ENCODE assay signal across 33 cellular contexts in the genomic region with DNA sequence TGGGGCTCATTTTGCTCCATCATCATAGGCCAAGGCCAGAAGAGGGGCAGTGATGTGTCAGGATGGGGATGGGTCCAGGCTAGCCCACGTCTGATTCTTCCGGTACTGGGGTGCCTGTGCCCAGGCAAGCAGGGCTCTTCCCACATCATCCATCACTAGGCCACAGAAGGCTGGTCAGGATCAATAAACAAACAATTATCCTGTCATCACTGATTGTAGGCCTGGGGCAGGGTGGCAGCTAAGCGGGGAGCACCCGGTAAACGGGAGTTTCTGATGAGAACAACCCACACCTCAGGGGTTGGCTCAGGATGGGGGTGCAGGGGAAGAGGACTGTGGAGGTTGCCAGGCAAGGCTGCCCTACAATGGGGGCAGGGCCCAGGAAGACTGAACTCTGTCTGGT. TPM values are rescaled to one million over a fixed set of nuclear protein-coding genes. Genes with fewer than 3 reads are reported as not detected.
"Had no signal": no experiment of that assay in that cellular context is flagged by ENCODE, and none has a peak within 500 bp of the region (broad histone marks: within the 10 kb centered on the region; RNA-seq: fewer than 3 reads in every experiment).

No MANE protein-coding gene starts in this region.

- H3K27ac Mint-ChIP-seq: activated CD8-positive, alpha-beta T cell treated with anti-CD3 and anti-CD28 coated beads, Interleukin-2, amount 10 ng/mL, durations not matched to agents 7 days and 5 days; activated naive CD8-positive, alpha-beta T cell treated with anti-CD3 and anti-CD28 coated beads, Interleukin-2, amount 50 U/mL, for 24 hours; activated T-cell treated with anti-CD3 and anti-CD28 coated beads, Interleukin-2, amount 50 U/mL, for 24 hours; activated T-helper 1 cell treated with anti-CD3 and anti-CD28 coated beads, Interleukin-12 subunit alpha, Interleukin-12 subunit beta, Interleukin-2, Interleukin-4 antibody, amounts not matched to agents 30 ng/mL and 10 ng/mL and 1 ng/mL, durations not matched to agents 14 hours and 24 hours and 36 hours; T-helper 2 cell treated with Interferon-gamma antibody and Interleukin-4, amounts not matched to agents 5 μg/mL and 100 μg/mL, for 36 hours had no signal

- H3K4me3 Mint-ChIP-seq: activated CD8-positive, alpha-beta T cell treated with anti-CD3 and anti-CD28 coated beads, Interleukin-2, amount 10 ng/mL, durations not matched to agents 7 days and 5 days; activated naive CD8-positive, alpha-beta T cell treated with anti-CD3 and anti-CD28 coated beads, Interleukin-2, amount 50 U/mL, for 24 hours; activated T-cell treated with anti-CD3 and anti-CD28 coated beads, Interleukin-2, amount 50 U/mL, for 24 hours; activated T-helper 1 cell treated with anti-CD3 and anti-CD28 coated beads, Interleukin-12 subunit alpha, Interleukin-12 subunit beta, Interleukin-2, Interleukin-4 antibody, amounts not matched to agents 30 ng/mL and 10 ng/mL and 1 ng/mL, durations not matched to agents 14 hours and 24 hours and 36 hours; T-helper 2 cell treated with Interferon-gamma antibody and Interleukin-4, amounts not matched to agents 5 μg/mL and 100 μg/mL, for 36 hours; WTC11 had no signal

- ATAC-seq: activated CD8-positive, alpha-beta T cell treated with anti-CD3 and anti-CD28 coated beads, Interleukin-2, amount 10 ng/mL, durations not matched to agents 7 days and 5 days; activated naive CD4-positive, alpha-beta T cell treated with anti-CD3 and anti-CD28 coated beads, Interleukin-2, amount 50 U/mL, for 72 hours; activated naive CD8-positive, alpha-beta T cell treated with anti-CD3 and anti-CD28 coated beads, Interleukin-2, amount 50 U/mL, for 24 hours; body of pancreas; PC-3; SK-N-SH treated with all-trans-retinoic acid at 6 μM for 48 hours; WTC11 had no signal

- H3K36me3 ChIP-seq: ascending aorta, SJSA1 had no signal

- H3K9me3 Mint-ChIP-seq: activated naive CD4-positive, alpha-beta T cell treated with anti-CD3 and anti-CD28 coated beads, Interleukin-2, amount 50 U/mL, for 72 hours; activated naive CD8-positive, alpha-beta T cell treated with anti-CD3 and anti-CD28 coated beads, Interleukin-2, amount 50 U/mL, for 24 hours; activated T-cell treated with anti-CD3 and anti-CD28 coated beads, Interleukin-2, amount 50 U/mL, for 24 hours; activated T-helper 1 cell treated with anti-CD3 and anti-CD28 coated beads, Interleukin-12 subunit alpha, Interleukin-12 subunit beta, Interleukin-2, Interleukin-4 antibody, amounts not matched to agents 30 ng/mL and 10 ng/mL and 1 ng/mL, durations not matched to agents 14 hours and 24 hours and 36 hours; T-helper 2 cell treated with Interferon-gamma antibody and Interleukin-4, amounts not matched to agents 5 μg/mL and 100 μg/mL, for 36 hours; WTC11 had no signal

- H3K9me3 ChIP-seq: ascending aorta, body of pancreas, SJSA1 had no signal

- H3K27me3 ChIP-seq: ascending aorta, body of pancreas had no signal

- DNase-seq: activated CD4-positive, alpha-beta T cell treated with anti-CD3 and anti-CD28 coated beads for 48 hours; activated CD4-positive, alpha-beta T cell treated with anti-CD3 and anti-CD28 coated beads, Interleukin-2, amount 50 U/mL, for 4 hours; activated CD4-positive, CD25-positive, alpha-beta regulatory T cell treated with anti-CD3 and anti-CD28 coated beads, Interleukin-2, amount 50 U/mL, for 72 hours; activated CD8-positive, alpha-beta T cell treated with anti-CD3 and anti-CD28 coated beads, Interleukin-2, amount 10 ng/mL, durations not matched to agents 7 days and 5 days; activated effector memory CD4-positive, alpha-beta T cell treated with anti-CD3 and anti-CD28 coated beads, Interleukin-2, amount 50 U/mL, for 16 hours; activated naive CD4-positive, alpha-beta T cell treated with Interleukin-2 at 50 U/mL for 16 hours; activated naive CD8-positive, alpha-beta T cell treated with anti-CD3 and anti-CD28 coated beads, Interleukin-2, amount 50 U/mL, for 24 hours; activated T-cell treated with anti-CD3 and anti-CD28 coated beads, Interleukin-2, amount 50 U/mL, for 24 hours; amniotic stem cell; body of pancreas; central memory CD4-positive, alpha-beta T cell; KBM-7; NCI-H1092; NCI-H1436; NCI-H187 treated with DMSO at 0.1 percent for 48 hours; NCI-H2081 treated with DMSO at 0.1 percent for 48 hours; NCI-H2171; NCI-H345; NCI-H510A; NCI-H526 treated with DMSO at 0.1 percent for 48 hours; PC-3; SHP77; SW 1271 had no signal

- H3K27ac ChIP-seq: ascending aorta, body of pancreas, SJSA1 had no signal

- H3K4me3 ChIP-seq: ascending aorta, body of pancreas, SJSA1 had no signal

- H3K36me3 Mint-ChIP-seq: activated naive CD4-positive, alpha-beta T cell treated with anti-CD3 and anti-CD28 coated beads, Interleukin-2, amount 50 U/mL, for 72 hours; WTC11 had no signal

- H3K4me1 ChIP-seq: ascending aorta, SJSA1 had no signal

RNA-seq across cellular contexts. Expression of gene CACNA2D2, which starts 18.1 kb away (rescaled TPM):
- total RNA-seq: bronchial epithelial cell, LHCN-M2, M059J, SJSA1 had no signal
